ENCODE assay signal across 8 cellular contexts in genomic region chr18:8610442-8610801, GRCh38. TPM values are rescaled to one million over a fixed set of nuclear protein-coding genes. Genes with fewer than 3 reads are reported as not detected.
DNase-seq lines count a peak whose midpoint lies in the region; ATAC-seq and TF ChIP-seq lines count a peak whose summit lies in the region.

No MANE protein-coding gene starts in this region.

- H3K9me3 Mint-ChIP-seq in activated CD4-positive, alpha-beta T cell treated with anti-CD3 and anti-CD28 coated beads, Interleukin-2, amount 10 ng/mL, durations not matched to agents 24 days and 14 days, result no peaks in the 10 kb centered on the region
- H3K9me3 Mint-ChIP-seq in T-helper 1 cell treated with Interleukin-12 subunit alpha and Interleukin-12 subunit beta and Interleukin-4 antibody, amounts not matched to agents 30 μg/mL and 1 μg/mL, for 36 hours, result no peaks in the 10 kb centered on the region

- no peak for ATAC-seq in HG02763 (IDR thresholded peaks at IDR 0.05; ENCODE audit: unreplicated experiment)

- H4K12ac ChIP-seq in trophoblast cell (ENCODE audit: low read depth, low read length), result no peak overlapping the region

- no peak overlapping the region for H2AFZ ChIP-seq in trophoblast cell (ENCODE audit: insufficient read depth, low read length, poor library complexity)

- no peak overlapping the region for H3K18ac ChIP-seq in trophoblast cell (ENCODE audit: low read length)

- H3K9ac ChIP-seq in trophoblast cell (ENCODE audit: low read length), result peak overlapping the region; percentile 67

- no peaks in the 10 kb centered on the region for H3K9me3 ChIP-seq in trophoblast cell (ENCODE audit: insufficient read depth, low read depth, low read length)

- no peak overlapping the region for H4K91ac ChIP-seq in trophoblast cell (ENCODE audit: low read depth, low read length)

- no peak overlapping the region for H3K27ac ChIP-seq in trophoblast cell (ENCODE audit: low read depth, low read length)

- no peak overlapping the region for H2BK5ac ChIP-seq in trophoblast cell (ENCODE audit: low read depth, low read length, poor library complexity)

- no peak overlapping the region for H3K14ac ChIP-seq in trophoblast cell (ENCODE audit: low read length)

- peaks cover 17% of the 10 kb centered on the region for H3K27me3 Mint-ChIP-seq in activated CD4-positive, alpha-beta T cell treated with anti-CD3 and anti-CD28 coated beads, Interleukin-2, amount 10 ng/mL, durations not matched to agents 24 days and 14 days
- peaks cover 30% of the 10 kb centered on the region for H3K27me3 Mint-ChIP-seq in T-helper 1 cell treated with Interleukin-12 subunit alpha and Interleukin-12 subunit beta and Interleukin-4 antibody, amounts not matched to agents 30 μg/mL and 1 μg/mL, for 36 hours (ENCODE audit: low read depth)

- peaks cover 47% of the 10 kb centered on the region for H3K4me1 Mint-ChIP-seq in activated CD4-positive, alpha-beta T cell treated with anti-CD3 and anti-CD28 coated beads, Interleukin-2, amount 10 ng/mL, durations not matched to agents 24 days and 14 days
- H3K4me1 Mint-ChIP-seq in T-helper 1 cell treated with Interleukin-12 subunit alpha and Interleukin-12 subunit beta and Interleukin-4 antibody, amounts not matched to agents 30 μg/mL and 1 μg/mL, for 36 hours (ENCODE audit: low read depth), result peaks cover 44% of the 10 kb centered on the region

- H3K27me3 ChIP-seq in trophoblast cell (ENCODE audit: insufficient read depth, low read length), result no peaks in the 10 kb centered on the region

- peaks cover 8 to 13% of the 10 kb centered on the region in 2 experiments for H3K4me1 ChIP-seq in trophoblast cell (ENCODE audit: control insufficient read depth in 1 of 2, insufficient read depth in 2 of 2, low read length in 2 of 2)

- WGBS in trophoblast cell (ENCODE audit: extremely low coverage, insufficient coverage, insufficient read length), result no CpG with 5 or more reads among the region's 11 CpGs

- peak overlapping the region; percentile 65 for H3K4ac ChIP-seq in trophoblast cell (ENCODE audit: low read depth, low read length)

- no peak for DNase-seq in activated CD4-positive, alpha-beta T cell treated with anti-CD3 and anti-CD28 coated beads, Interleukin-2, amount 10 ng/mL, durations not matched to agents 24 days and 14 days
- no peak for DNase-seq in activated CD4-positive, alpha-beta T cell treated with anti-CD3 and anti-CD28 coated beads, Interleukin-2, amount 50 U/mL, for 4 hours
- DNase-seq in fibroblast of pulmonary artery (ENCODE audit: low read depth) (no peak), trophoblast cell (peak in 1 of 2 donors; percentile 21), hypothalamus (lab: John Stamatoyannopoulos, UW) (no peak), globus pallidus (ENCODE audit: low spot score) (no peak)

- H3K79me2 ChIP-seq in trophoblast cell (ENCODE audit: control insufficient read depth, insufficient read depth, low read length, poor library complexity), result peaks cover 7% of the 10 kb centered on the region

- H3K36me3 ChIP-seq in trophoblast cell (ENCODE audit: control insufficient read depth in 1 of 2, insufficient read depth in 2 of 2, low read length in 2 of 2), result peaks cover 3% of the 10 kb centered on the region in 2 experiments

- H2AK5ac ChIP-seq in trophoblast cell (ENCODE audit: low read length), result no peak overlapping the region

- peaks cover 7% of the 10 kb centered on the region for H3K79me1 ChIP-seq in trophoblast cell (ENCODE audit: low read length)

- H3K4me2 ChIP-seq in trophoblast cell (ENCODE audit: low read length), result peak overlapping the region; percentile 99

- peak overlapping the region; percentile 93 for H3K4me3 Mint-ChIP-seq in activated CD4-positive, alpha-beta T cell treated with anti-CD3 and anti-CD28 coated beads, Interleukin-2, amount 10 ng/mL, durations not matched to agents 24 days and 14 days
- peak overlapping the region; percentile 97 for H3K4me3 Mint-ChIP-seq in T-helper 1 cell treated with Interleukin-12 subunit alpha and Interleukin-12 subunit beta and Interleukin-4 antibody, amounts not matched to agents 30 μg/mL and 1 μg/mL, for 36 hours

- H3K23ac ChIP-seq in trophoblast cell (ENCODE audit: low read length), result no peak overlapping the region

- peaks cover 18% of the 10 kb centered on the region for H3K36me3 Mint-ChIP-seq in activated CD4-positive, alpha-beta T cell treated with anti-CD3 and anti-CD28 coated beads, Interleukin-2, amount 10 ng/mL, durations not matched to agents 24 days and 14 days (ENCODE audit: low read depth)
- H3K36me3 Mint-ChIP-seq in T-helper 1 cell treated with Interleukin-12 subunit alpha and Interleukin-12 subunit beta and Interleukin-4 antibody, amounts not matched to agents 30 μg/mL and 1 μg/mL, for 36 hours (ENCODE audit: low read depth), result peaks cover 9% of the 10 kb centered on the region

- H3K27ac Mint-ChIP-seq in activated CD4-positive, alpha-beta T cell treated with anti-CD3 and anti-CD28 coated beads, Interleukin-2, amount 10 ng/mL, durations not matched to agents 24 days and 14 days, result peak overlapping the region; percentile 88
- H3K27ac Mint-ChIP-seq in T-helper 1 cell treated with Interleukin-12 subunit alpha and Interleukin-12 subunit beta and Interleukin-4 antibody, amounts not matched to agents 30 μg/mL and 1 μg/mL, for 36 hours, result peak overlapping the region; percentile 91

- H2BK12ac ChIP-seq in trophoblast cell (ENCODE audit: low read length), result no peak overlapping the region

- TF ChIP-seq CTCF in fibroblast of pulmonary artery (IDR thresholded peaks at IDR 0.05; ENCODE audit: low read length, missing control alignments), result no peak

- no peak overlapping the region for H4K8ac ChIP-seq in trophoblast cell (ENCODE audit: low read depth, low read length)

- peak overlapping the region; percentile 84 for H3K4me3 ChIP-seq in fibroblast of pulmonary artery (replicated peaks; ENCODE audit: low read depth, low read length)
- H3K4me3 ChIP-seq in trophoblast cell (ENCODE audit: low read depth, low read length), result peak overlapping the region; percentile 85

- H2BK120ac ChIP-seq in trophoblast cell (ENCODE audit: insufficient read depth, low read length, poor library complexity), result no peak overlapping the region

- intact Hi-C loops in activated CD4-positive, alpha-beta T cell treated with anti-CD3 and anti-CD28 coated beads, Interleukin-2, amount 10 ng/mL, durations not matched to agents 24 days and 14 days (cut with micrococcal nuclease), result loop anchor here (5.0 to 10.0 kb wide), 2 partner anchors 724 to 1917 kb away; partner anchors contain the start of genes NAPG and TWSG1

RNA-seq across cellular contexts. Expression of gene RAB12, which starts 1.2 kb away (rescaled TPM):
- 19.2 and 20.2 TPM in 2 replicates for total RNA-seq in activated CD4-positive, alpha-beta T cell treated with anti-CD3 and anti-CD28 coated beads, Interleukin-2, amount 10 ng/mL, durations not matched to agents 24 days and 14 days
- polyA plus RNA-seq in trophoblast cell (2013), result 22.0 and 22.8 TPM in 2 replicates
